ENCODE assay signal across 10 cellular contexts in the genomic region with DNA sequence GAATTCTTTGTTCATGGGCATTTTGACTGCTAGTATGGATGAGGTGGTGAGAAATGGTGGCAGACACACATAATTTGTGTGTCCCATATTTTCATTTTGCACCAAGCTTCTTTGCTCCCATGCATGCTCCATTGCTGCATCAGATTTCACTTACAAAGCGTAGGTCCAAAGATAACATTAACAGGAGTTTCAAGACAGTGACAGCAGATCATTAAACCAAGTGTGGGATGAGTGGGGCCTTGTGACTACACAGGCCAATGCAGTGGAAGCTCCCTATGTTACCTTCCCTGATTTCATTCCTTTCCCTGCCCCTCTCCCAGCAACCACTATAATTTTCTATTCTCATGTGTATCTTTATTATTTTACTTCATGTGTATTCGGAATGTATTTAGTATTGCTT.
DNase-seq lines count a peak whose midpoint lies in the region; ATAC-seq and TF ChIP-seq lines count a peak whose summit lies in the region.
"Had no signal": no experiment of that assay in that cellular context is flagged by ENCODE, and none has a peak within 500 bp of the region (broad histone marks: within the 10 kb centered on the region; RNA-seq: fewer than 3 reads in every experiment).

No MANE protein-coding gene starts in this region.

- peaks cover 93% of the 10 kb centered on the region for H3K4me1 ChIP-seq in left ventricle myocardium inferior
- peaks cover 60 to 80% (median 69%) of the 10 kb centered on the region in 4 donors for H3K4me1 ChIP-seq in esophagus muscularis mucosa
- H3K4me1 ChIP-seq in osteoblast (ENCODE audit: insufficient read depth, low read length), result peaks cover 90% of the 10 kb centered on the region

- peaks cover 3% of the 10 kb centered on the region for H3K79me2 ChIP-seq in osteoblast (ENCODE audit: insufficient read depth, low read length)

- H3K27me3 ChIP-seq in left ventricle myocardium inferior (ENCODE audit: low read depth), result no peaks in the 10 kb centered on the region
- H3K27me3 ChIP-seq in esophagus muscularis mucosa, result no peaks in the 10 kb centered on the region
- no peaks in the 10 kb centered on the region for H3K27me3 ChIP-seq in osteoblast (ENCODE audit: insufficient read depth, low read length)

- DNase-seq in left ventricle myocardium inferior (no peak), Right ventricle myocardium inferior (ENCODE audit: missing footprints) (no peak), esophagus muscularis mucosa (ENCODE audit: extremely low spot score) (no peak), osteoblast (ENCODE audit: insufficient read length, low spot score, missing footprints) (no peak)
- DNase-seq: NCI-H1694 treated with DMSO at 0.1 percent for 48 hours, T-helper 9 cell had no signal

- H3K27ac ChIP-seq in left ventricle myocardium inferior (replicated peaks), result peak overlapping the region; percentile 94
- peak overlapping the region; percentile 80 to 88 (median 86) for H3K27ac ChIP-seq in esophagus muscularis mucosa (replicated peaks in 1 of 4)
- peak overlapping the region; percentile 99 for H3K27ac ChIP-seq in osteoblast (ENCODE audit: low read depth, low read length)

- TF ChIP-seq EP300 in esophagus muscularis mucosa (IDR thresholded peaks at IDR 0.05), result no peak

- H4K20me1 ChIP-seq in osteoblast (ENCODE audit: insufficient read depth, low read length), result no peaks in the 10 kb centered on the region

- WGBS in esophagus muscularis mucosa, result 86% methylated on average over 2 of the region's 2 CpGs

- H3K36me3 ChIP-seq in left ventricle myocardium inferior (no peaks in the 10 kb centered on the region), esophagus muscularis mucosa (no peaks in the 10 kb centered on the region), osteoblast (ENCODE audit: insufficient read depth, low read length) (no peaks in the 10 kb centered on the region)

- no peak overlapping the region for H3K4me3 ChIP-seq in left ventricle myocardium inferior
- H3K4me3 ChIP-seq in esophagus muscularis mucosa, result no peak overlapping the region
- no peak overlapping the region for H3K4me3 ChIP-seq in osteoblast (ENCODE audit: insufficient read depth, low read length)

- H2AFZ ChIP-seq in osteoblast (ENCODE audit: low read length), result no peak overlapping the region

- H3K4me2 ChIP-seq in osteoblast (ENCODE audit: insufficient read depth, low read length), result peak overlapping the region; percentile 37

- H3K9me3 ChIP-seq in left ventricle myocardium inferior (replicated peaks) (no peaks in the 10 kb centered on the region), esophagus muscularis mucosa (no peaks in the 10 kb centered on the region), osteoblast (ENCODE audit: low read depth, low read length) (no peaks in the 10 kb centered on the region)

- TF ChIP-seq CTCF in left ventricle myocardium inferior (IDR thresholded peaks at IDR 0.05; ENCODE audit: borderline replicate concordance), result no peak
- no peak for TF ChIP-seq CTCF in esophagus muscularis mucosa (IDR thresholded peaks at IDR 0.05)
- no peak for TF ChIP-seq CTCF in osteoblast (IDR thresholded peaks at IDR 0.05; ENCODE audit: extremely low read depth, low read depth, low read length)

- intact Hi-C loops in left ventricle myocardium inferior (cut with micrococcal nuclease) (loop anchor here (5.0 to 10.0 kb wide), 2 partner anchors 84 to 139 kb away; no protein-coding TSS in a partner anchor), Right ventricle myocardium inferior (cut with DNase I) (loop anchor here (5.0 kb wide), 4 partner anchors 56 to 141 kb away; partner anchors contain the start of gene AOPEP), esophagus muscularis mucosa (cut with DNase I) (loop anchor here (5.0 kb wide), 2 partner anchors 66 to 139 kb away; no protein-coding TSS in a partner anchor)

- TF ChIP-seq POLR2A in esophagus muscularis mucosa (IDR thresholded peaks at IDR 0.05; ENCODE audit: low read depth), result no peak

- no peak for ATAC-seq in Right ventricle myocardium inferior
- ATAC-seq in GM19455 (IDR thresholded peaks at IDR 0.05; ENCODE audit: unreplicated experiment), result no peak
- no peak for ATAC-seq in GM21381 (IDR thresholded peaks at IDR 0.05; ENCODE audit: unreplicated experiment)
- no peak for ATAC-seq in GM21825 (IDR thresholded peaks at IDR 0.05; ENCODE audit: unreplicated experiment)
- no peak for ATAC-seq in HG03097 (IDR thresholded peaks at IDR 0.05; ENCODE audit: low FRiP score, unreplicated experiment)
